ENCODE assay signal across 8 cellular contexts in genomic region chr14:21136024-21136423, GRCh38. TPM values are rescaled to one million over a fixed set of nuclear protein-coding genes. Genes with fewer than 3 reads are reported as not detected.
DNase-seq lines count a peak whose midpoint lies in the region; ATAC-seq and TF ChIP-seq lines count a peak whose summit lies in the region.

No MANE protein-coding gene starts in this region.

- H3K27me3 ChIP-seq in ascending aorta (no peaks in the 10 kb centered on the region), right lobe of liver (no peaks in the 10 kb centered on the region)

- TF ChIP-seq POLR2A in right lobe of liver (IDR thresholded peaks at IDR 0.05), result no peak

- H3K4me1 ChIP-seq in ascending aorta, result no peaks in the 10 kb centered on the region
- no peaks in the 10 kb centered on the region for H3K4me1 ChIP-seq in right lobe of liver

- peak; percentile 86 for TF ChIP-seq CTCF in LNCAP (IDR thresholded peaks at IDR 0.05)
- TF ChIP-seq CTCF in ascending aorta (IDR thresholded peaks at IDR 0.05), result peak in 2 of 3 experiments; percentile 42 to 51
- TF ChIP-seq CTCF in right lobe of liver (IDR thresholded peaks at IDR 0.05), result peak; percentile 49 to 67 (median 62)

- intact Hi-C loops in ascending aorta (cut with DNase I), result no loop called here
- intact Hi-C loops in right lobe of liver (cut with DNase I), result no loop called here

- H3K27ac ChIP-seq in ascending aorta (no peak overlapping the region), right lobe of liver (no peak overlapping the region)

- H3K4me3 ChIP-seq in ascending aorta, result no peak overlapping the region
- H3K4me3 ChIP-seq in right lobe of liver, result no peak overlapping the region

- H3K36me3 ChIP-seq in ascending aorta (no peaks in the 10 kb centered on the region), right lobe of liver (no peaks in the 10 kb centered on the region)

- WGBS in right lobe of liver (ENCODE audit: insufficient coverage, low coverage, low lambda C conversion rate, missing lambda C conversion rate), result 5% methylated on average over 1 of the region's 1 CpG

- ATAC-seq in right lobe of liver (peak in 1 of 4 donors; percentile 46), HG03045 (IDR thresholded peaks at IDR 0.05; ENCODE audit: unreplicated experiment) (no peak), HG02571 (IDR thresholded peaks at IDR 0.05; ENCODE audit: unreplicated experiment) (no peak)

- DNase-seq in EL (peak; percentile 7), ascending aorta (ENCODE audit: low spot score in 2 of 2) (no peak), right lobe of liver (no peak), mesenteric fat pad (ENCODE audit: low spot score) (no peak), activated gamma-delta T cell treated with Interleukin-2 at 50 U/mL for 16 hours (no peak)

- H3K9me3 ChIP-seq in ascending aorta (peaks cover 0 to under 1% of the 10 kb centered on the region in 2 donors), right lobe of liver (no peaks in the 10 kb centered on the region)

RNA-seq across cellular contexts. Expression of gene OR5AU1, which starts 19.8 kb away (rescaled TPM):
- total RNA-seq in ascending aorta (not detected), right lobe of liver (not detected), mesenteric fat pad (not detected)

RNA-seq across cellular contexts. Expression of gene TMEM253, which starts 35.2 kb away (rescaled TPM):
- total RNA-seq in ascending aorta (not detected), right lobe of liver (1 to 10 TPM in 1 of 6 experiments, under 1 TPM in 3, not detected in 2; 0.20 to 1.2 (median 0.38) TPM), mesenteric fat pad (2.2 TPM)

RNA-seq across cellular contexts. Expression of gene ZNF219, which starts 37.6 kb away (rescaled TPM):
- total RNA-seq in ascending aorta, result 62.9 TPM
- total RNA-seq in right lobe of liver, result 10 to 100 TPM in 2 of 6 experiments, 1 to 10 TPM in 4; 6.9 to 20.6 (median 9.3) TPM
- total RNA-seq in mesenteric fat pad, result 80.6 TPM
